In genomic region chr16:22664561-22664997, GRCh38 we compare ENCODE assay signal across 24 cellular contexts.
A peak's percentile ranks its signal among the peaks of the same experiment; 100 is the strongest.
DNase-seq lines count a peak whose midpoint lies in the region; ATAC-seq, FAIRE-seq and TF ChIP-seq lines count a peak whose summit lies in the region.
"Had no signal": no experiment of that assay in that cellular context is flagged by ENCODE, and none has a peak within 500 bp of the region (broad histone marks: within the 10 kb centered on the region; RNA-seq: fewer than 3 reads in every experiment).

No MANE protein-coding gene starts in this region.

- POLR2A ChIA-PET in GM12878 (lab: Charles Lee) = no interaction called here

- H3K9ac ChIP-seq in GM12878 (ENCODE audit: control insufficient read depth, insufficient read depth, low read length) (no peak overlapping the region), muscle layer of colon (ENCODE audit: low read length) (no peak overlapping the region)

- DNase-seq in D341Med (ENCODE audit: low spot score) = peak; percentile 31
- no peak for DNase-seq in GM12891 (ENCODE audit: insufficient read length, low spot score)
- DNase-seq in GM12878 (ENCODE audit: low read depth, low spot score) = no peak
- no peak for DNase-seq in DMS79 treated with DMSO at 0.1 percent for 48 hours (lab: John Stamatoyannopoulos, UW)
- DNase-seq in GM19239 (ENCODE audit: insufficient read length, low spot score) = no peak
- DNase-seq: activated CD4-positive, alpha-beta T cell treated with anti-CD3 and anti-CD28 coated beads, Interleukin-2, amount 10 ng/mL, durations not matched to agents 24 days and 14 days; activated naive CD8-positive, alpha-beta T cell treated with anti-CD3 and anti-CD28 coated beads, Interleukin-2, amount 50 U/mL, for 24 hours; CD8-positive, alpha-beta T cell; GOT3; kidney glomerular epithelial cell; MM.1S; NCI-H1436 treated with DMSO at 0.1 percent for 48 hours; NCI-H2227 treated with DMSO at 0.1 percent for 48 hours; nucleus accumbens; small intestine; stimulated activated CD4-positive, alpha-beta T cell treated with anti-CD3 and anti-CD28 coated beads, Interleukin-2, amount 100 ng/mL, for 24 hours; stimulated activated naive CD4-positive, alpha-beta T cell; T-helper 2 cell; testis had no signal

- CTCF ChIA-PET in GM12878 (lab: Yijun Ruan, JAX) = interaction anchor here (0.6 kb wide), 1 partner anchor 1508 kb away, joined by 3 read pairs; no protein-coding TSS in a partner anchor

- H3K36me3 ChIP-seq in GM12878 (ENCODE audit: control insufficient read depth in 2 of 2, insufficient read depth in 2 of 2, low read length in 1 of 2) = no peaks in the 10 kb centered on the region
- H3K36me3 ChIP-seq in muscle layer of colon (ENCODE audit: insufficient read depth, low read length) = no peaks in the 10 kb centered on the region

- H3K27ac ChIP-seq in GM12878 (ENCODE audit: control insufficient read depth, insufficient read depth) (no peak overlapping the region), muscle layer of colon (ENCODE audit: low read depth, low read length) (peak overlapping the region; percentile 1)
- H3K27ac ChIP-seq: SK-N-MC, testis had no signal

- H3K79me2 ChIP-seq in GM12878 (ENCODE audit: control insufficient read depth, insufficient read depth, low read length) = no peaks in the 10 kb centered on the region

- no peaks in the 10 kb centered on the region for H4K20me1 ChIP-seq in GM12878 (ENCODE audit: control insufficient read depth, insufficient read depth)

- no peaks in the 10 kb centered on the region for H3K9me3 ChIP-seq in GM12878 (replicated peaks; ENCODE audit: control insufficient read depth, insufficient read depth, low read length)
- H3K9me3 ChIP-seq in muscle layer of colon (ENCODE audit: low read length) = no peaks in the 10 kb centered on the region
- H3K9me3 ChIP-seq: testis had no signal

- RAD21 ChIA-PET in GM12878 (lab: Charles Lee; ENCODE audit: unreplicated experiment) = no interaction called here

- no peak for TF ChIP-seq CTCF in GM12878 (IDR thresholded peaks at IDR 0.05 in 2 of 3, conservative IDR thresholded peaks at IDR 0.05 in 1 of 3; ENCODE audit: control insufficient read depth in 2 of 3, extremely low read depth in 1 of 3, insufficient read depth in 1 of 3, low read depth in 3 of 3, low read length in 3 of 3)

- ATAC-seq in GM12878 = no peak; the same call in 2 of the 3 replicates
- ATAC-seq in HG03045 (IDR thresholded peaks at IDR 0.05; ENCODE audit: unreplicated experiment) = no peak
- ATAC-seq: activated naive CD8-positive, alpha-beta T cell treated with anti-CD3 and anti-CD28 coated beads, Interleukin-2, amount 50 U/mL, for 24 hours; CD8-positive, alpha-beta T cell had no signal

- no peak overlapping the region for H3K4me3 ChIP-seq in GM12878
- H3K4me3 ChIP-seq in muscle layer of colon (ENCODE audit: low read depth in 1 of 2, low read length in 2 of 2) = no peak overlapping the region
- H3K4me3 ChIP-seq: lung, SK-N-MC, testis had no signal

- H3K4me1 ChIP-seq in GM12878 (ENCODE audit: control insufficient read depth, insufficient read depth, low read length) = no peaks in the 10 kb centered on the region
- H3K4me1 ChIP-seq in muscle layer of colon (ENCODE audit: insufficient read depth, low read length) = peaks cover 58% of the 10 kb centered on the region
- H3K4me1 ChIP-seq: testis had no signal

- no peak for FAIRE-seq in GM12891 (lab: Jason Lieb, UNC)
- no peak for FAIRE-seq in GM12878 (lab: Jason Lieb, UNC)
- no peak for FAIRE-seq in GM19239 (lab: Jason Lieb, UNC)
- FAIRE-seq: RCC 7860, small intestine had no signal

- no peak for TF ChIP-seq EP300 in GM12878 (IDR thresholded peaks at IDR 0.05; ENCODE audit: borderline replicate concordance in 1 of 2, control insufficient read depth in 1 of 2, low read depth in 2 of 2, low read length in 2 of 2)

- H2AFZ ChIP-seq in GM12878 (ENCODE audit: control insufficient read depth, low read depth, low read length) = no peak overlapping the region

- TF ChIP-seq POLR2A in GM12891 (IDR thresholded peaks at IDR 0.05; ENCODE audit: low read depth, low read length) = no peak
- TF ChIP-seq POLR2A in GM12878 (IDR thresholded peaks at IDR 0.05; ENCODE audit: low read depth, low read length) = no peak

- intact Hi-C loops in GM12878 (cut with micrococcal nuclease; ENCODE audit: unreplicated experiment) = no loop called here

- BruUV-seq in GM12878 (replicated peaks; lab: Mats Ljungman, UMichigan) = no TSS peak

- no peak for TF ChIP-seq RAD21 in GM12878 (IDR thresholded peaks at IDR 0.05; ENCODE audit: insufficient read depth, low read depth, low read length)

- 23% methylated on average over 7 of the region's 7 CpGs for WGBS in GM12878 (ENCODE audit: insufficient coverage, insufficient replicate concordance, low lambda C conversion rate, missing lambda C conversion rate)

- H3K27me3 ChIP-seq in GM12878 (replicated peaks in 1 of 2; ENCODE audit: control insufficient read depth in 2 of 2, insufficient read depth in 2 of 2, low read length in 1 of 2) = 0 out of 4 replicates have a peak, but pooled peaks cover 0 to 1% of the 10 kb centered on the region in 2 experiments
- no peaks in the 10 kb centered on the region for H3K27me3 ChIP-seq in muscle layer of colon (ENCODE audit: control insufficient read depth in 1 of 2, insufficient read depth in 2 of 2, low read length in 2 of 2)
- H3K27me3 ChIP-seq: testis had no signal

- SMC1A ChIA-PET in GM12878 (lab: Charles Lee; ENCODE audit: uncharacterized antibody, unreplicated experiment) = interaction anchor here (1.0 kb wide), 1 partner anchor 391 kb away, joined by 3 read pairs; no protein-coding TSS in a partner anchor

- in situ Hi-C loops in GM12878 (cut with MboI) = no loop called here

- no peak overlapping the region for H3K4me2 ChIP-seq in GM12878 (ENCODE audit: control insufficient read depth, insufficient read depth)

TF ChIP-seq in GM12891, 5 proteins besides CTCF, POLR2A, EP300 and RAD21:
- no peak for TF ChIP-seq PAX5 (IDR thresholded peaks at IDR 0.05; ENCODE audit: insufficient read depth, low read length, severe bottlenecking)
- TF ChIP-seq TAF1 (IDR thresholded peaks at IDR 0.05; ENCODE audit: low read depth, low read length) = no peak
- peak; percentile 86 for TF ChIP-seq SPI1 (IDR thresholded peaks at IDR 0.05; ENCODE audit: low read depth, low read length)

TF ChIP-seq in GM12878, 131 proteins besides CTCF, POLR2A, EP300 and RAD21:
- no peak for TF ChIP-seq LARP7 (IDR thresholded peaks at IDR 0.05)
- TF ChIP-seq, protein P1, sequence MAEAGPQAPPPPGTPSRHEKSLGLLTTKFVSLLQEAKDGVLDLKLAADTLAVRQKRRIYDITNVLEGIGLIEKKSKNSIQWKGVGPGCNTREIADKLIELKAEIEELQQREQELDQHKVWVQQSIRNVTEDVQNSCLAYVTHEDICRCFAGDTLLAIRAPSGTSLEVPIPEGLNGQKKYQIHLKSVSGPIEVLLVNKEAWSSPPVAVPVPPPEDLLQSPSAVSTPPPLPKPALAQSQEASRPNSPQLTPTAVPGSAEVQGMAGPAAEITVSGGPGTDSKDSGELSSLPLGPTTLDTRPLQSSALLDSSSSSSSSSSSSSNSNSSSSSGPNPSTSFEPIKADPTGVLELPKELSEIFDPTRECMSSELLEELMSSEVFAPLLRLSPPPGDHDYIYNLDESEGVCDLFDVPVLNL (IDR thresholded peaks at IDR 0.05; ENCODE audit: low read depth, low read length) = no peak
- no peak for TF ChIP-seq STAT1 (conservative IDR thresholded peaks at IDR 0.05)
- TF ChIP-seq TCF12 (IDR thresholded peaks at IDR 0.05; ENCODE audit: low read depth, low read length) = no peak
- peak; percentile 81 for TF ChIP-seq SPI1 (IDR thresholded peaks at IDR 0.05; ENCODE audit: borderline replicate concordance, insufficient read depth, low read depth, low read length)
- TF ChIP-seq, protein P2, sequence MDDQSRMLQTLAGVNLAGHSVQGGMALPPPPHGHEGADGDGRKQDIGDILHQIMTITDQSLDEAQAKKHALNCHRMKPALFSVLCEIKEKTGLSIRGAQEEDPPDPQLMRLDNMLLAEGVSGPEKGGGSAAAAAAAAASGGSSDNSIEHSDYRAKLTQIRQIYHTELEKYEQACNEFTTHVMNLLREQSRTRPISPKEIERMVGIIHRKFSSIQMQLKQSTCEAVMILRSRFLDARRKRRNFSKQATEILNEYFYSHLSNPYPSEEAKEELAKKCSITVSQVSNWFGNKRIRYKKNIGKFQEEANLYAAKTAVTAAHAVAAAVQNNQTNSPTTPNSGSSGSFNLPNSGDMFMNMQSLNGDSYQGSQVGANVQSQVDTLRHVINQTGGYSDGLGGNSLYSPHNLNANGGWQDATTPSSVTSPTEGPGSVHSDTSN (IDR thresholded peaks at IDR 0.05; ENCODE audit: insufficient replicate concordance, low read depth, low read length) = no peak
